In the genomic region with DNA sequence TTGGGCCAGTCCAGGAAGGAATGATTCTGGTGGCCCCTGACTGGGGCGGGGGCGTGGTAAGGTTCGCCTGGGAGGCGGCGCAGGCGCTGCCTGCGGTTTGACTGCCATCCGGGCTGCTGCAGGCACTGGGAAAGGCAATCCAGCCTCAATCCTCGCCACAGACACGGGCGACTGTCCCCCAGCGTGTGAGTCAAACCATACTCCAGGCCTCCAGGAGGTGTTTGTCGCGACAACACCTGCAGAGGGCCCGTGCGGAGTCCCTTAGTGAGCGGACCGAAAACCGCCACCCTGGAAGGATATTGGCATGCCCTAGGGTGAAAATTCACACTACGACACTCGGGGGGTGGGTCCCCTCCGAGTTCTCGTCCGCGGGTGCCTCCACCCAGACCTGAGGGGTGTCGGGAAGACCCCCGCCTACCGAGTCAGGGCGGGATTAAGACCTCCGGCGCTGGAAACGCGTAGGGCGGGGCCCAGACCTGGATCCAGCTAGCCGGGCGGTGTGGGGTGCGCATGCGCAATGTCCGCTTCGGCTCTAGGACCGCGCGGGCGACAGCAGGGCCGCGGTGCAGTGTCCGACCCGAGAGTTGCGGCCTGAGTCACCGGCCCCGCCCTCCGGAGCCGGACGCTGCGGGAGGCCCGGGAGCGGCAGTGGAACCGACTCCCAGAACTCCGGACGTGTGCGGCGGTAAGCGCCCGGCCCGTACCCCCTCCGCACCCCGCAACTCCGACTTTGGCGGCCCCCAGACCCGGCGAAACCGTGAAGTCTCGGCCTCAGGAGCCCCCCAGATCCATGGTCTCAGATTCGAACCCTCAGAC, we compare ENCODE assay signal across 8 cellular contexts. TPM values are rescaled to one million over a fixed set of nuclear protein-coding genes. Genes with fewer than 3 reads are reported as not detected.
DNase-seq lines count a peak whose midpoint lies in the region; TF ChIP-seq lines count a peak whose summit lies in the region.

A gene (plus strand): TSS at position 594 of the 816 bp plus-strand sequence. CDS start 946 bp downstream, outside the sequence.

- 1% methylated on average over 71 of the region's 74 CpGs for WGBS in mesodermal cell (ENCODE audit: insufficient coverage in 2 of 2), 2 experiments

- H3K4me1 ChIP-seq in endocrine pancreas (ENCODE audit: control insufficient read depth, insufficient read depth, low read length): no peaks in the 10 kb centered on the region
- H3K4me1 ChIP-seq in mesodermal cell (ENCODE audit: control insufficient read depth, insufficient read depth, low read length, poor library complexity, severe bottlenecking): peaks cover 17% of the 10 kb centered on the region

- H3K9me3 ChIP-seq in endocrine pancreas (ENCODE audit: control insufficient read depth, low read length): no peaks in the 10 kb centered on the region
- H3K9me3 ChIP-seq in mesodermal cell (ENCODE audit: control insufficient read depth, low read length): no peaks in the 10 kb centered on the region

- DNase-seq in COR-L47 (lab: John Stamatoyannopoulos, UW): peak; percentile 96
- DNase-seq in GM20000 (ENCODE audit: low spot score): peak; percentile 98
- DNase-seq in HT-29 (ENCODE audit: low spot score): peak; percentile 100
- peak; percentile 93 to 94 for DNase-seq in NOMO-1 (lab: John Stamatoyannopoulos, UW; ENCODE audit: unreplicated experiment in 2 of 2)
- peak; percentile 83 to 85 for DNase-seq in activated CD8-positive, alpha-beta memory T cell treated with anti-CD3 and anti-CD28 coated beads for 4 hours (ENCODE audit: low read depth in 2 of 2)
- DNase-seq in stimulated activated CD8-positive, alpha-beta memory T cell treated with anti-CD3 and anti-CD28 coated beads, Interleukin-15, amount 100 ng/mL, for 4 hours (ENCODE audit: low read depth in 2 of 2): peak; percentile 85

- H3K4me3 ChIP-seq in endocrine pancreas (ENCODE audit: control insufficient read depth, insufficient read depth, low read length) (peak within 1 kb of the TSS; percentile 79), mesodermal cell (ENCODE audit: extremely low read depth, insufficient read depth, low read length, poor library complexity, severe bottlenecking) (peak within 1 kb of the TSS; percentile 100)

- peaks cover 4% of the 10 kb centered on the region for H3K36me3 ChIP-seq in endocrine pancreas (ENCODE audit: control insufficient read depth, insufficient read depth, low read length)
- H3K36me3 ChIP-seq in mesodermal cell (ENCODE audit: control insufficient read depth, insufficient read depth, low read length): peaks cover 30% of the 10 kb centered on the region

- H3K9ac ChIP-seq in endocrine pancreas (ENCODE audit: control insufficient read depth, insufficient read depth, low read length): peak within 1 kb of the TSS; percentile 97

- peak within 1 kb of the TSS; percentile 88 for H3K27ac ChIP-seq in mesodermal cell (ENCODE audit: low read depth, low read length, severe bottlenecking)

- no peak for TF ChIP-seq CTCF in GM20000 (IDR thresholded peaks at IDR 0.05; ENCODE audit: extremely low read depth, missing control alignments)

- H3K27me3 ChIP-seq in endocrine pancreas (ENCODE audit: control insufficient read depth, insufficient read depth, low read length): no peaks in the 10 kb centered on the region

RNA-seq across cellular contexts. Expression of the gene that starts here (rescaled TPM):
- total RNA-seq in HT-29 (2014; rRNA removed; shearing (Covaris generic)): 645 and 661 TPM in 2 replicates
- 761 TPM for polyA plus RNA-seq in mesodermal cell (2013, experiment 1 of 2)
- 703 TPM for polyA plus RNA-seq in mesodermal cell (2013, experiment 2 of 2)

Comparison
In these comparisons a context has a peak if more than half of its experiments do, and no peak if none do; other contexts are left out.
1. Peak in every context shown above with its lines: DNase-seq, H3K4me3 ChIP-seq and H3K27ac ChIP-seq.